In the genomic region with DNA sequence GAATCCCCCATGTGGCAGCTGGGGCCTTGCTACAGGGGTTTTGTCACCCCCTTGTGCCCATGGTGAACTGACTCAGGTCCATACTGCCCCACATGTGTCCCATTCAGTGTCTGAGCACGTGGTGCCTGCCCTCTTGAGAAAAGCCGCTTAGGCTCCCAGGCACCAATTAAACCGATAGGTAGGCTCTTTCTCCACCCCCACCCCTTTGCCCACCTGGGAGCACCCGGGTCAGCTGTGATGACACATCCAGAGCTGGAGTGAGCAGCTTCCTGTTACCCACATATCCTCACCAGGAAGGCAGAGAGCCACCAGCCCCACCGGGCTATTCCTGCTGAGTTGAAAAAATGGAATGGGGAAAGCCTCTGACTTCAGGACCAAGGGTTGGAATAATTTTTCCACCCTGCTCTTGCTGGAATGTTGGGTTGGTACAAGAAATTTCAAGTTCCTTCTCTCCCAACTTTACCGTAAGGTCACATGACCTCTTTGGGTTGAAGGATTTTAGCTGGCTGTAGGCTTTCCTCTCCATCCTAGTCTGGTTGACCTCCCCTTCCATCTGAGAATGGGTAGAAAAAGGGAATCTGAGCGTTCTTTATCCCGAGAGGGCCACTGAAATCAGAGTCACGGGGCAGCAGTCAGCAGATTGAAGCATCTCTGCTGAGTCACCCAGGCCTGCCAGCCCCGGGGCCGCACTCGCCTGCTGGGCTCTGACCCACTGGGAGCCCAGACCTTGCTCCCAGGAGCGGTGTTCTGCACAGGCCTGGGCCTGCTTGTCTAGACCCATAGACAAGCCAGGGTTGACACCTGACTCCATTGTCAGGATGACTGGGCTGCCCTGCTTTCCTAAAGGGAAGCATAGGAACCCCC, we compare ENCODE assay signal across 9 cellular contexts. TPM values are rescaled to one million over a fixed set of nuclear protein-coding genes. Genes with fewer than 3 reads are reported as not detected.
DNase-seq lines count a peak whose midpoint lies in the region; ATAC-seq, FAIRE-seq and TF ChIP-seq lines count a peak whose summit lies in the region.
"Had no signal": no experiment of that assay in that cellular context is flagged by ENCODE, and none has a peak within 500 bp of the region (broad histone marks: within the 10 kb centered on the region; RNA-seq: fewer than 3 reads in every experiment).

No MANE protein-coding gene starts in this region.

- RAD21 ChIA-PET in HCT116 (lab: Charles Lee; ENCODE audit: low non-redundant PET in 1 of 2, low total read pairs in 2 of 2, uncharacterized antibody in 2 of 2, unreplicated experiment in 2 of 2): interaction anchor here in 1 of 2 experiments (1.5 kb wide), 1 partner anchor 29 kb away, joined by 4 read pairs; no protein-coding TSS in a partner anchor

- H3K4me3 Mint-ChIP-seq in stimulated activated naive B cell treated with anti-CD40 and anti-IgM and Interleukin-4, amounts not matched to agents 10 μg/mL and 1 μg/mL and 100 μg/mL, for 72 hours: no peak overlapping the region

- H3K27ac Mint-ChIP-seq in stimulated activated naive B cell treated with anti-CD40 and anti-IgM and Interleukin-4, amounts not matched to agents 10 μg/mL and 1 μg/mL and 100 μg/mL, for 72 hours: no peak overlapping the region

- no peaks in the 10 kb centered on the region for H3K79me2 ChIP-seq in HCT116 (ENCODE audit: insufficient read depth, low read length)

- H3K27ac ChIP-seq in HCT116 (ENCODE audit: low read depth, low read length) (peak overlapping the region; percentile 38), substantia nigra (ENCODE audit: low read depth, low read length, poor library complexity, severe bottlenecking) (peak overlapping the region; percentile 96), lower lobe of right lung (no peak overlapping the region)
- H3K27ac ChIP-seq: cardiac muscle cell had no signal

- H3K27me3 Mint-ChIP-seq in stimulated activated naive B cell treated with anti-CD40 and anti-IgM and Interleukin-4, amounts not matched to agents 10 μg/mL and 1 μg/mL and 100 μg/mL, for 72 hours: peaks cover 5 to 37% of the 10 kb centered on the region in 2 donors

- no peaks in the 10 kb centered on the region for H3K36me3 Mint-ChIP-seq in stimulated activated naive B cell treated with anti-CD40 and anti-IgM and Interleukin-4, amounts not matched to agents 10 μg/mL and 1 μg/mL and 100 μg/mL, for 72 hours

- TF ChIP-seq CTCF in HCT116 (IDR thresholded peaks at IDR 0.05 in 2 of 3, conservative IDR thresholded peaks at IDR 0.05 in 1 of 3; ENCODE audit: borderline replicate concordance in 1 of 3, insufficient read depth in 1 of 3, low read depth in 2 of 3, low read length in 2 of 3) (no peak), lower lobe of right lung (IDR thresholded peaks at IDR 0.05) (no peak)

- TF ChIP-seq RAD21 in HCT116 (IDR thresholded peaks at IDR 0.05; ENCODE audit: low read depth): no peak

- H3K9me3 ChIP-seq in HCT116 (ENCODE audit: control insufficient read depth in 1 of 2, insufficient read depth in 1 of 2, low read depth in 1 of 2, low read length in 2 of 2) (no peaks in the 10 kb centered on the region), lower lobe of right lung (no peaks in the 10 kb centered on the region)

- intact Hi-C loops in HCT116 (cut with micrococcal nuclease) (loop anchor here (5.0 kb wide), 1 partner anchor 46 kb away; a partner anchor contains a TSS), lower lobe of right lung (cut with DNase I) (loop anchor here (10.0 kb wide), 1 partner anchor 134 kb away; a partner anchor contains a TSS)

- H3K4me2 ChIP-seq in HCT116 (ENCODE audit: low read length): peak overlapping the region; percentile 69

- DNase-seq in HCT116 (ENCODE audit: low read depth, low spot score): no peak
- DNase-seq in frontal cortex (ENCODE audit: low spot score in 2 of 2): peak; percentile 66 to 69
- DNase-seq in substantia nigra (lab: John Stamatoyannopoulos, UW): peak in 46 of 49 donors; percentile 23 to 84 (median 66)
- no peak for DNase-seq in lower lobe of right lung
- no peak for DNase-seq in stimulated activated naive B cell treated with anti-CD40 and anti-IgM and Interleukin-4, amounts not matched to agents 10 μg/mL and 1 μg/mL and 100 μg/mL, for 72 hours
- DNase-seq: NCI-H526 treated with DMSO at 0.1 percent for 48 hours had no signal

- BruUV-seq in HCT116 (replicated peaks; lab: Mats Ljungman, UMichigan): no TSS peak

- H3K9me2 ChIP-seq in HCT116 (ENCODE audit: insufficient read depth): no peaks in the 10 kb centered on the region

- POLR2A ChIA-PET in HCT116 (lab: Charles Lee): interaction anchor here (0.9 kb wide), 1 partner anchor 29 kb away, joined by 3 read pairs; no protein-coding TSS in a partner anchor

- no peaks in the 10 kb centered on the region for H4K20me1 ChIP-seq in HCT116 (ENCODE audit: insufficient read depth)

- H3K27me3 ChIP-seq in HCT116 (ENCODE audit: insufficient read depth, low read length): no peaks in the 10 kb centered on the region
- no peaks in the 10 kb centered on the region for H3K27me3 ChIP-seq in lower lobe of right lung (ENCODE audit: low read depth)

- TF ChIP-seq POLR2A in HCT116 (IDR thresholded peaks at IDR 0.05; ENCODE audit: borderline replicate concordance, extremely low read depth, insufficient read depth, insufficient read length): no peak

- H3K4me3 ChIP-seq in HCT116 (replicated peaks in 1 of 2; ENCODE audit: low read depth in 1 of 2, low read length in 2 of 2) (peak overlapping the region in 1 of 2 experiments; percentile 3; a peak in 1 of 4 replicates), lower lobe of right lung (no peak overlapping the region)
- H3K4me3 ChIP-seq: cardiac muscle cell had no signal

- H2AFZ ChIP-seq in HCT116 (ENCODE audit: low read depth, low read length, poor library complexity, severe bottlenecking): peak overlapping the region; percentile 75

- ATAC-seq in HCT116 (peak; percentile 60), SK-N-SH treated with all-trans-retinoic acid at 6 μM for 48 hours (peak; percentile 45), lower lobe of right lung (no peak), HG03196 (IDR thresholded peaks at IDR 0.05; ENCODE audit: unreplicated experiment) (no peak)
- ATAC-seq in stimulated activated naive B cell treated with anti-CD40 and anti-IgM and Interleukin-4, amounts not matched to agents 10 μg/mL and 1 μg/mL and 100 μg/mL, for 72 hours (replicated peaks): no peak

- H3K36me3 ChIP-seq in HCT116 (ENCODE audit: control insufficient read depth in 1 of 2, insufficient read depth in 2 of 2, low read length in 2 of 2) (no peaks in the 10 kb centered on the region), lower lobe of right lung (no peaks in the 10 kb centered on the region)
- H3K36me3 ChIP-seq: cardiac muscle cell had no signal

- H3K4me1 Mint-ChIP-seq in stimulated activated naive B cell treated with anti-CD40 and anti-IgM and Interleukin-4, amounts not matched to agents 10 μg/mL and 1 μg/mL and 100 μg/mL, for 72 hours: peaks cover 14 to 26% of the 10 kb centered on the region in 2 donors

- FAIRE-seq in frontal cortex (lab: Jason Lieb, UNC): no peak

- peaks cover 21 to 48% of the 10 kb centered on the region in 2 experiments for H3K4me1 ChIP-seq in HCT116 (ENCODE audit: control insufficient read depth in 1 of 2, insufficient read depth in 2 of 2, low read length in 2 of 2)
- H3K4me1 ChIP-seq in lower lobe of right lung: peaks cover 55% of the 10 kb centered on the region

- no peaks in the 10 kb centered on the region for H3K9me3 Mint-ChIP-seq in stimulated activated naive B cell treated with anti-CD40 and anti-IgM and Interleukin-4, amounts not matched to agents 10 μg/mL and 1 μg/mL and 100 μg/mL, for 72 hours

- CTCF ChIA-PET in HCT116 (lab: Charles Lee): interaction anchor here (0.8 to 4.6 kb wide), 10 partner anchors 13 to 452 kb away, joined by 3 to 66 read pairs (median 6); a partner anchor contains a TSS

- H3K9ac ChIP-seq in HCT116 (ENCODE audit: low read length): peak overlapping the region; percentile 19

TF ChIP-seq in HCT116, 20 proteins besides CTCF, POLR2A, EP300 and RAD21 (continues in another document):
- TF ChIP-seq FOSL1 (IDR thresholded peaks at IDR 0.05; ENCODE audit: low read depth) (peak; percentile 38; the same call in 1 of the 2 replicates), YY1 (IDR thresholded peaks at IDR 0.05; ENCODE audit: extremely low read depth, insufficient replicate concordance, low read depth, low read length) (no peak), TCF7L2 (IDR thresholded peaks at IDR 0.05; ENCODE audit: borderline replicate concordance, extremely low read depth, insufficient read depth, insufficient read length) (no peak), CEBPB (IDR thresholded peaks at IDR 0.05; ENCODE audit: low read depth) (no peak)
- TF ChIP-seq, protein P1, sequence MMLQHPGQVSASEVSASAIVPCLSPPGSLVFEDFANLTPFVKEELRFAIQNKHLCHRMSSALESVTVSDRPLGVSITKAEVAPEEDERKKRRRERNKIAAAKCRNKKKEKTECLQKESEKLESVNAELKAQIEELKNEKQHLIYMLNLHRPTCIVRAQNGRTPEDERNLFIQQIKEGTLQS (IDR thresholded peaks at IDR 0.05): no peak

TF ChIP-seq in SK-N-SH treated with all-trans-retinoic acid at 6 μM for 48 hours, 23 proteins besides CTCF, POLR2A, EP300 and RAD21 (continues in another document):
- TF ChIP-seq, protein P2, sequence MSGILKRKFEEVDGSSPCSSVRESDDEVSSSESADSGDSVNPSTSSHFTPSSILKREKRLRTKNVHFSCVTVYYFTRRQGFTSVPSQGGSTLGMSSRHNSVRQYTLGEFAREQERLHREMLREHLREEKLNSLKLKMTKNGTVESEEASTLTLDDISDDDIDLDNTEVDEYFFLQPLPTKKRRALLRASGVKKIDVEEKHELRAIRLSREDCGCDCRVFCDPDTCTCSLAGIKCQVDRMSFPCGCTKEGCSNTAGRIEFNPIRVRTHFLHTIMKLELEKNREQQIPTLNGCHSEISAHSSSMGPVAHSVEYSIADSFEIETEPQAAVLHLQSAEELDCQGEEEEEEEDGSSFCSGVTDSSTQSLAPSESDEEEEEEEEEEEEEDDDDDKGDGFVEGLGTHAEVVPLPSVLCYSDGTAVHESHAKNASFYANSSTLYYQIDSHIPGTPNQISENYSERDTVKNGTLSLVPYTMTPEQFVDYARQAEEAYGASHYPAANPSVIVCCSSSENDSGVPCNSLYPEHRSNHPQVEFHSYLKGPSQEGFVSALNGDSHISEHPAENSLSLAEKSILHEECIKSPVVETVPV (CRISPR knock-in tag; IDR thresholded peaks at IDR 0.05): no peak

RNA-seq across cellular contexts. Expression of a gene that starts 30.8 kb away (rescaled TPM):
- total RNA-seq in HCT116 (2021; ENCODE audit: unreplicated experiment) (2.7 TPM), frontal cortex (33.0 TPM), lower lobe of right lung (3.0 TPM)
- 2.5 and 2.6 TPM in 2 replicates for polyA plus RNA-seq in HCT116 (2012)

RNA-seq across cellular contexts. Expression of a gene that starts 47.0 kb away (rescaled TPM):
- total RNA-seq in HCT116 (2021; ENCODE audit: unreplicated experiment): 6.6 TPM
- 3.1 and 3.5 TPM in 2 replicates for polyA plus RNA-seq in HCT116 (2012)
- total RNA-seq in frontal cortex: 18.3 TPM
- total RNA-seq in lower lobe of right lung: 10.7 TPM

Comparison
In these comparisons a context has a peak if more than half of its experiments do, and no peak if none do; other contexts are left out.
1. ATAC-seq: peak in HCT116 (single experiment) and SK-N-SH treated with all-trans-retinoic acid at 6 μM for 48 hours (single experiment); none in lower lobe of right lung (0 of 2), stimulated activated naive B cell treated with anti-CD40 and anti-IgM and Interleukin-4, amounts not matched to agents 10 μg/mL and 1 μg/mL and 100 μg/mL, for 72 hours (0 of 2) and HG03196 (single experiment).
2. DNase-seq: peak in frontal cortex (2 of 2) and substantia nigra (46 of 49); none in HCT116 (single experiment), lower lobe of right lung (single experiment) and stimulated activated naive B cell treated with anti-CD40 and anti-IgM and Interleukin-4, amounts not matched to agents 10 μg/mL and 1 μg/mL and 100 μg/mL, for 72 hours (single experiment).